In genomic region chr1:41235893-41236292, GRCh38 we compare ENCODE assay signal across 26 cellular contexts.
"Had no signal": no experiment of that assay in that cellular context is flagged by ENCODE, and none has a peak within 500 bp of the region (broad histone marks: within the 10 kb centered on the region; RNA-seq: fewer than 3 reads in every experiment).

No MANE protein-coding gene starts in this region.

- H3K4me3 ChIP-seq: neural progenitor cell, ovary, psoas muscle, right lobe of liver, sigmoid colon, stomach, thoracic aorta, thyroid gland, tibial nerve, upper lobe of left lung, vagina had no signal

- H3K36me3 Mint-ChIP-seq: neural progenitor cell had no signal

- H3K4me3 Mint-ChIP-seq: nephron; neural progenitor cell; stimulated activated effector memory CD8-positive, alpha-beta T cell treated with anti-CD3 and anti-CD28 coated beads, Interleukin-12 subunit alpha, Interleukin-12 subunit beta, amount 100 ng/mL, for 72 hours; stimulated activated naive B cell treated with anti-CD40 and anti-IgM and Interleukin-4, amounts not matched to agents 10 μg/mL and 1 μg/mL and 100 μg/mL, for 72 hours; stimulated activated naive CD8-positive, alpha-beta T cell treated with anti-CD3 and anti-CD28 coated beads, Interleukin-15, Interleukin-2, amounts not matched to agents 100 ng/mL and 50 ng/mL, for 24 hours had no signal

- H3K27ac ChIP-seq: neural progenitor cell, ovary, parathyroid adenoma, psoas muscle, right lobe of liver, sigmoid colon, stomach, thoracic aorta, thyroid gland, tibial nerve, upper lobe of left lung, vagina had no signal

- H3K27me3 Mint-ChIP-seq: progenitor cell of endocrine pancreas; stimulated activated naive B cell treated with anti-CD40 and anti-IgM and Interleukin-4, amounts not matched to agents 10 μg/mL and 1 μg/mL and 100 μg/mL, for 72 hours; stimulated activated naive CD8-positive, alpha-beta T cell treated with anti-CD3 and anti-CD28 coated beads, Interleukin-15, Interleukin-2, amounts not matched to agents 100 ng/mL and 50 ng/mL, for 24 hours had no signal

- ATAC-seq: psoas muscle; right cardiac atrium; right lobe of liver; stimulated activated effector memory CD8-positive, alpha-beta T cell treated with anti-CD3 and anti-CD28 coated beads, Interleukin-12 subunit alpha, Interleukin-12 subunit beta, amount 100 ng/mL, for 72 hours; stimulated activated naive B cell treated with anti-CD40 and anti-IgM and Interleukin-4, amounts not matched to agents 10 μg/mL and 1 μg/mL and 100 μg/mL, for 72 hours had no signal

- H3K36me3 ChIP-seq: neural progenitor cell, ovary, right lobe of liver, sigmoid colon, stomach, thoracic aorta, thyroid gland, tibial nerve, upper lobe of left lung, vagina had no signal

- H3K4me2 ChIP-seq: neural progenitor cell had no signal

- H2AFZ ChIP-seq: neural progenitor cell, parathyroid adenoma had no signal

- H3K4me1 ChIP-seq: parathyroid adenoma had no signal

- H3K9me3 ChIP-seq: ovary, psoas muscle, right lobe of liver, sigmoid colon, stomach, thoracic aorta, thyroid gland, tibial nerve, upper lobe of left lung, vagina had no signal

- H3K9ac ChIP-seq: neural progenitor cell, parathyroid adenoma had no signal

- H3K27me3 ChIP-seq: neural progenitor cell, ovary, right lobe of liver, sigmoid colon, stomach, thyroid gland, tibial nerve, upper lobe of left lung, vagina had no signal

- H3K27ac Mint-ChIP-seq: nephron; neural progenitor cell; progenitor cell of endocrine pancreas; stimulated activated effector memory CD8-positive, alpha-beta T cell treated with anti-CD3 and anti-CD28 coated beads, Interleukin-12 subunit alpha, Interleukin-12 subunit beta, amount 100 ng/mL, for 72 hours; stimulated activated naive B cell treated with anti-CD40 and anti-IgM and Interleukin-4, amounts not matched to agents 10 μg/mL and 1 μg/mL and 100 μg/mL, for 72 hours; stimulated activated naive CD8-positive, alpha-beta T cell treated with anti-CD3 and anti-CD28 coated beads, Interleukin-15, Interleukin-2, amounts not matched to agents 100 ng/mL and 50 ng/mL, for 24 hours had no signal

- DNase-seq: occipital lobe; ovary; psoas muscle; right cardiac atrium; right lobe of liver; sigmoid colon; small intestine; stimulated activated CD4-positive, alpha-beta T cell treated with anti-CD3 and anti-CD28 coated beads, Interleukin-15, amount 100 ng/mL, for 24 hours; stimulated activated CD4-positive, alpha-beta T cell treated with anti-CD3 and anti-CD28 coated beads, Interleukin-2, amount 100 ng/mL, for 24 hours; stimulated activated CD4-positive, alpha-beta T cell treated with anti-CD3 and anti-CD28 coated beads, Interleukin-2, amount 100 ng/mL, for 48 hours; stimulated activated CD4-positive, alpha-beta T cell treated with anti-CD3 and anti-CD28 coated beads, Interleukin-4, amount 100 ng/mL, for 24 hours; stimulated activated naive B cell treated with anti-CD40 and anti-IgM and Interleukin-4, amounts not matched to agents 10 μg/mL and 1 μg/mL and 100 μg/mL, for 72 hours; stimulated activated naive CD4-positive, alpha-beta T cell treated with Interleukin-2 at 50 U/mL for 16 hours; stomach; thyroid gland; trophoblast cell; upper lobe of left lung had no signal
